Comparison of ENCODE assay signal across 9 cellular contexts in genomic region chr10:79158004-79158340, GRCh38.
A peak's percentile ranks its signal among the peaks of the same experiment; 100 is the strongest.
DNase-seq lines count a peak whose midpoint lies in the region; ATAC-seq and TF ChIP-seq lines count a peak whose summit lies in the region.
"Had no signal": no experiment of that assay in that cellular context is flagged by ENCODE, and none has a peak within 500 bp of the region (broad histone marks: within the 10 kb centered on the region; RNA-seq: fewer than 3 reads in every experiment).

No MANE protein-coding gene starts in this region.

- peak overlapping the region; percentile 17 to 97 (median 51) for H3K4me2 ChIP-seq in BLaER1 treated with 17β-estradiol and CSF1 and Interleukin-3, amounts not matched to agents 10 nM and 100 nM

- no peak for TF ChIP-seq EP300 in sigmoid colon (IDR thresholded peaks at IDR 0.05)

- H3K36me3 ChIP-seq in BLaER1 treated with 17β-estradiol and CSF1 and Interleukin-3, amounts not matched to agents 10 nM and 100 nM: peaks cover 18 to 86% (median 48%) of the 10 kb centered on the region in 11 experiments; a peak in 20 of 22 replicates
- H3K36me3 ChIP-seq in iPS-15b (ENCODE audit: control insufficient read depth, insufficient read depth, low read length) (peaks cover 18% of the 10 kb centered on the region), sigmoid colon (peaks cover 0 to 4% (median 0%) of the 10 kb centered on the region in 4 donors)

- no peaks in the 10 kb centered on the region for H3K27me3 ChIP-seq in BLaER1 treated with 17β-estradiol and CSF1 and Interleukin-3, amounts not matched to agents 10 nM and 100 nM
- H3K27me3 ChIP-seq in iPS-15b (ENCODE audit: control insufficient read depth, insufficient read depth, low read length): no peaks in the 10 kb centered on the region
- no peaks in the 10 kb centered on the region for H3K27me3 ChIP-seq in sigmoid colon

- peak overlapping the region in 2 of 11 experiments; percentile 27 to 36; a peak in 2 of 22 replicates for H3K27ac ChIP-seq in BLaER1 treated with 17β-estradiol and CSF1 and Interleukin-3, amounts not matched to agents 10 nM and 100 nM
- H3K27ac ChIP-seq in sigmoid colon: peak overlapping the region; percentile 85 to 92 (median 88)

- no peaks in the 10 kb centered on the region for H3K9me3 ChIP-seq in BLaER1 treated with 17β-estradiol and CSF1 and Interleukin-3, amounts not matched to agents 10 nM and 100 nM (replicated peaks in 1 of 11)
- H3K9me3 ChIP-seq in iPS-15b (ENCODE audit: control insufficient read depth, insufficient read depth, low read length): no peaks in the 10 kb centered on the region
- H3K9me3 ChIP-seq in sigmoid colon: no peaks in the 10 kb centered on the region

- ATAC-seq in GM18907 (IDR thresholded peaks at IDR 0.05; ENCODE audit: unreplicated experiment): no peak
- no peak for ATAC-seq in GM21825 (IDR thresholded peaks at IDR 0.05; ENCODE audit: unreplicated experiment)
- no peak for ATAC-seq in HG02610 (IDR thresholded peaks at IDR 0.05; ENCODE audit: unreplicated experiment)
- ATAC-seq: stimulated activated naive CD8-positive, alpha-beta T cell treated with anti-CD3 and anti-CD28 coated beads, Interleukin-15, Interleukin-2, amounts not matched to agents 100 U/mL and 50 U/mL, for 24 hours had no signal

- peaks cover 97 to 99% (median 99%) of the 10 kb centered on the region in 10 experiments for H3K4me1 ChIP-seq in BLaER1 treated with 17β-estradiol and CSF1 and Interleukin-3, amounts not matched to agents 10 nM and 100 nM
- H3K4me1 ChIP-seq in iPS-15b (ENCODE audit: control insufficient read depth, insufficient read depth, low read length) (peaks cover 27% of the 10 kb centered on the region), sigmoid colon (peaks cover 0 to 100% (median 91%) of the 10 kb centered on the region in 4 donors)

- TF ChIP-seq CTCF in sigmoid colon (IDR thresholded peaks at IDR 0.05): no peak

- WGBS in sigmoid colon, 2 donors: 66 to 70% methylated on average over 5 of the region's 5 CpGs

- intact Hi-C loops in sigmoid colon (cut with DNase I): no loop called here

- DNase-seq in amniotic epithelial cell (ENCODE audit: low read depth): peak; percentile 49
- DNase-seq in sigmoid colon: no peak
- DNase-seq in NCI-H774 (lab: John Stamatoyannopoulos, UW): no peak
- DNase-seq: stimulated activated naive CD8-positive, alpha-beta T cell treated with anti-CD3 and anti-CD28 coated beads, Interleukin-15, Interleukin-2, amounts not matched to agents 100 U/mL and 50 U/mL, for 24 hours had no signal

- no peak overlapping the region for H3K4me3 ChIP-seq in BLaER1 treated with 17β-estradiol and CSF1 and Interleukin-3, amounts not matched to agents 10 nM and 100 nM
- H3K4me3 ChIP-seq in iPS-15b (ENCODE audit: low read depth, low read length) (no peak overlapping the region), sigmoid colon (no peak overlapping the region)

- H4K20me1 ChIP-seq in BLaER1 treated with 17β-estradiol and CSF1 and Interleukin-3, amounts not matched to agents 10 nM and 100 nM: peaks cover 82 to 100% (median 96%) of the 10 kb centered on the region in 11 experiments

- H3K9ac ChIP-seq in BLaER1 treated with 17β-estradiol and CSF1 and Interleukin-3, amounts not matched to agents 10 nM and 100 nM: peak overlapping the region in 6 of 11 experiments; percentile 3 to 60 (median 49); a peak in 5 of 22 replicates
- peak overlapping the region; percentile 61 for H3K9ac ChIP-seq in iPS-15b (ENCODE audit: low read depth, low read length)

- TF ChIP-seq POLR2A in sigmoid colon (IDR thresholded peaks at IDR 0.05): no peak
